Comparison of ENCODE assay signal across 11 cellular contexts in the genomic region with DNA sequence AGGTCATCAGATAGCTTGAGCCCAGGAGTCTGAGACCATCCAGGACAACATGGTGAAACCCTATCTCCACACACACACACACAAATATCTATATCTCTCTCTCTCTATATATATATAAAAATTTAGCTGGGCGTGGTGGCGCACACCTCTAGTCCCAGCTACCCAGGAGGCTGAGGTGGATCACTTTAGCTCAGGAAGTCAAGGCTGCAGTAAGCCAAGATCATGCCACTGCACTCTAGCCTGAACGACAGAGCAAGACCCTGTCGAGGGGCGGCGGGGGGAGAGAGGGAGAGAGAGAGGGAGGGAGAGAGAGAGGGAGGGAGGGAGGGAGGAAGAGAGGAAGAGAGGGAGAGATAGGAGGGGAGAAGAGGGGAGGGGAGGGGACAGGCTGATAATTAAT. TPM values are rescaled to one million over a fixed set of nuclear protein-coding genes. Genes with fewer than 3 reads are reported as not detected.
"Had no signal": no experiment of that assay in that cellular context is flagged by ENCODE, and none has a peak within 500 bp of the region (broad histone marks: within the 10 kb centered on the region; RNA-seq: fewer than 3 reads in every experiment).

No MANE protein-coding gene starts in this region.

- H3K4me3 ChIP-seq: GM23248, GM23338, HAP-1 had no signal

- DNase-seq: GM23248, GOT3, H7, H9, HCEC 1CT, HFFc6 had no signal

- H3K36me3 ChIP-seq: HAP-1 had no signal

- H3K9me3 Mint-ChIP-seq: GM23338, H9, HFFc6 had no signal

- ATAC-seq: GM23338, HCT116 had no signal

- H3K4me1 ChIP-seq: HAP-1 had no signal

- H3K9me3 ChIP-seq: HAP-1 had no signal

- H3K27ac ChIP-seq: GM23248 had no signal

- H3K27ac Mint-ChIP-seq: GM23338, H9, HFFc6 had no signal

- H3K4me3 Mint-ChIP-seq: GM23338, H9, HFFc6 had no signal

RNA-seq across cellular contexts. Expression of a gene that starts 28.0 kb away (rescaled TPM):
- total RNA-seq: GM23248, GM23338, H1, H4, H7, H9, HFFc6 had no signal
- polyA plus RNA-seq: GM23248, GM23338, H1 had no signal

RNA-seq across cellular contexts. Expression of a gene that starts 34.1 kb away (rescaled TPM):
- total RNA-seq: GM23248, H4, HFFc6 had no signal
- polyA plus RNA-seq: GM23248 had no signal
